12 cellular contexts compared by ENCODE assay signal in the genomic region with DNA sequence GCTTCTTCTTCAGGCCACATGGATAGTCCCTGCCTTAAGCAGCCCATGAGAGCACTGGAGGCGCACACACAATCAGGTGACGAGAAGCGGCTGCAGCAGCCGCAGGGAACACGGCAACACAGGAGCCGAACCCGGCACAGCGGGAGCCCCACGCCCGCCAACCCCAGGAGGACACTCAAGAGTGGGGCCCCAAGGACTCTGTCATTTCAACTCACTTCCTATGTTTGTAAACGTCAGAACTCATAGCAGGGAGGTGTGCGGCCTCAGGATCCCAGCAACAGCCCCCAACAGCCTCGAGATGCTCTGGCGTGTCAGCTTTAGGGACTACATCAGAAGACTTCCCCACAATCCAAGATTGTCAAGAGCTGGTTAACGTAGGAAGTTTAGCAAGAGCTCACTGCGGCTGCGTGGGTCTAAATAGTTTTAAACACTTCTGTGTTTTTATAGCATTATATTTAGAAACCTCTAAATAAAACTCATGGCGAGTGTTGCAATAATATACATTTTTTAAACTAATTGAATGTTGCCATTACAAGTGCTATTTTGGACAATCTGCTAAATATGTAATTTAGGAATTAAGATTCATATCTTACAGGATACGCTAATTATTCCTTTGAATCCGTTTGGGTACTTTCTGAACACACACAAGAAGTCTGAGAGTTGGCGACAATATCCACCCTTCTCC.
A peak's percentile ranks its signal among the peaks of the same experiment; 100 is the strongest.
DNase-seq lines count a peak whose midpoint lies in the region; ATAC-seq, FAIRE-seq and TF ChIP-seq lines count a peak whose summit lies in the region.
"Had no signal": no experiment of that assay in that cellular context is flagged by ENCODE, and none has a peak within 500 bp of the region (broad histone marks: within the 10 kb centered on the region; RNA-seq: fewer than 3 reads in every experiment).

No MANE protein-coding gene starts in this region.

- dilution Hi-C loops in endothelial cell of umbilical vein (cut with MboI; ENCODE audit: extremely low pct_ligation_motif_present, low sequenced_read_pairs): no loop called here

- H3K9me3 ChIP-seq in endothelial cell of umbilical vein (replicated peaks; ENCODE audit: control insufficient read depth, insufficient read depth, low read length) (no peaks in the 10 kb centered on the region), lower lobe of right lung (no peaks in the 10 kb centered on the region), pancreas (no peaks in the 10 kb centered on the region)
- H3K9me3 ChIP-seq: A549, vagina had no signal

- BruUV-seq in endothelial cell of umbilical vein (replicated peaks; lab: Mats Ljungman, UMichigan): no TSS peak

- peaks cover 44% of the 10 kb centered on the region for H3K36me3 Mint-ChIP-seq in stimulated activated memory B cell treated with anti-CD40 and anti-IgM and Interleukin-4, amounts not matched to agents 10 μg/mL and 1 μg/mL and 100 μg/mL, for 72 hours

- no peak for ATAC-seq in stimulated activated memory B cell treated with anti-CD40 and anti-IgM and Interleukin-4, amounts not matched to agents 10 μg/mL and 1 μg/mL and 100 μg/mL, for 72 hours
- no peak for ATAC-seq in GM19328 (IDR thresholded peaks at IDR 0.05; ENCODE audit: unreplicated experiment)
- no peak for ATAC-seq in lower lobe of right lung
- ATAC-seq in pancreas: no peak

- H2AFZ ChIP-seq in endothelial cell of umbilical vein (ENCODE audit: low read depth, low read length): peak overlapping the region; percentile 8

- no peak for TF ChIP-seq CTCF in endothelial cell of umbilical vein (IDR thresholded peaks at IDR 0.05; ENCODE audit: extremely low read depth in 1 of 2, insufficient read depth in 1 of 2, low read depth in 1 of 2, low read length in 2 of 2)
- no peak for TF ChIP-seq CTCF in lower lobe of right lung (IDR thresholded peaks at IDR 0.05)
- TF ChIP-seq CTCF in pancreas (IDR thresholded peaks at IDR 0.05): no peak

- H3K36me3 ChIP-seq in endothelial cell of umbilical vein (ENCODE audit: control insufficient read depth in 2 of 2, extremely low read depth in 1 of 2, insufficient read depth in 2 of 2, low read length in 2 of 2): no peaks in the 10 kb centered on the region
- H3K36me3 ChIP-seq in lower lobe of right lung: no peaks in the 10 kb centered on the region
- H3K36me3 ChIP-seq in pancreas: peaks cover 0 to 3% (median 0%) of the 10 kb centered on the region in 3 donors
- H3K36me3 ChIP-seq: vagina had no signal

- POLR2A ChIA-PET in endothelial cell of umbilical vein (lab: Charles Lee): no interaction called here

- H3K4me2 ChIP-seq in endothelial cell of umbilical vein (ENCODE audit: insufficient read depth, low read length): peak overlapping the region; percentile 46

- H3K79me2 ChIP-seq in endothelial cell of umbilical vein (ENCODE audit: control insufficient read depth, insufficient read depth, low read length): peaks cover 2% of the 10 kb centered on the region

- H3K9ac ChIP-seq in endothelial cell of umbilical vein (replicated peaks; ENCODE audit: extremely low read depth, insufficient read depth, low read length): peak overlapping the region; percentile 33

- peak; percentile 61 for DNase-seq in NCI-H748 (lab: John Stamatoyannopoulos, UW; ENCODE audit: unreplicated experiment)
- DNase-seq in NCI-H748 treated with DMSO at 0.1 percent for 48 hours (lab: John Stamatoyannopoulos, UW): no peak
- DNase-seq in RKO (ENCODE audit: low spot score): peak; percentile 9
- no peak for DNase-seq in endothelial cell of umbilical vein (ENCODE audit: low read depth, low spot score)
- no peak for DNase-seq in lower lobe of right lung
- no peak for DNase-seq in pancreas
- DNase-seq: MM.1S; stimulated activated CD4-positive, alpha-beta T cell treated with anti-CD3 and anti-CD28 coated beads, Interleukin-15, amount 100 ng/mL, for 24 hours had no signal

- no peak for FAIRE-seq in endothelial cell of umbilical vein (lab: Jason Lieb, UNC)
- FAIRE-seq in pancreas (lab: Jason Lieb, UNC): no peak
- FAIRE-seq: A549 had no signal

- no peaks in the 10 kb centered on the region for H3K9me1 ChIP-seq in endothelial cell of umbilical vein (replicated peaks; ENCODE audit: control insufficient read depth, extremely low read depth, insufficient read depth, low read length)

- 91% methylated on average over 21 of the region's 21 CpGs for WGBS in pancreas, 2 donors

- H3K4me3 ChIP-seq in endothelial cell of umbilical vein (replicated peaks in 1 of 3; ENCODE audit: insufficient read depth in 1 of 3, low read depth in 1 of 3, low read length in 3 of 3): peak overlapping the region in 1 of 3 experiments; percentile 14
- no peak overlapping the region for H3K4me3 ChIP-seq in lower lobe of right lung
- no peak overlapping the region for H3K4me3 ChIP-seq in pancreas
- H3K4me3 ChIP-seq: A549, vagina had no signal

- no peaks in the 10 kb centered on the region for H3K27me3 Mint-ChIP-seq in stimulated activated memory B cell treated with anti-CD40 and anti-IgM and Interleukin-4, amounts not matched to agents 10 μg/mL and 1 μg/mL and 100 μg/mL, for 72 hours

- no peak for TF ChIP-seq POLR2A in endothelial cell of umbilical vein (IDR thresholded peaks at IDR 0.05; ENCODE audit: low read depth, low read length)

- H3K27ac Mint-ChIP-seq in stimulated activated memory B cell treated with anti-CD40 and anti-IgM and Interleukin-4, amounts not matched to agents 10 μg/mL and 1 μg/mL and 100 μg/mL, for 72 hours: peak overlapping the region; percentile 86

- intact Hi-C loops in endothelial cell of umbilical vein (cut with micrococcal nuclease) (no loop called here), lower lobe of right lung (cut with DNase I) (no loop called here), pancreas (cut with DNase I) (no loop called here)

- peaks cover 74% of the 10 kb centered on the region for H3K4me1 Mint-ChIP-seq in stimulated activated memory B cell treated with anti-CD40 and anti-IgM and Interleukin-4, amounts not matched to agents 10 μg/mL and 1 μg/mL and 100 μg/mL, for 72 hours

- H3K4me1 ChIP-seq in endothelial cell of umbilical vein (ENCODE audit: control insufficient read depth, extremely low read depth, insufficient read depth, low read length) (peaks cover 44% of the 10 kb centered on the region), lower lobe of right lung (peaks cover 50% of the 10 kb centered on the region), pancreas (no peaks in the 10 kb centered on the region)

- H3K4me3 Mint-ChIP-seq in stimulated activated memory B cell treated with anti-CD40 and anti-IgM and Interleukin-4, amounts not matched to agents 10 μg/mL and 1 μg/mL and 100 μg/mL, for 72 hours: peak overlapping the region; percentile 47

- CTCF ChIA-PET in endothelial cell of umbilical vein (lab: Charles Lee): interaction anchor here (0.9 to 1.2 kb wide), 2 partner anchors 46 to 100 kb away, joined by 3 to 5 read pairs; no protein-coding TSS in a partner anchor

- H3K9me3 Mint-ChIP-seq in stimulated activated memory B cell treated with anti-CD40 and anti-IgM and Interleukin-4, amounts not matched to agents 10 μg/mL and 1 μg/mL and 100 μg/mL, for 72 hours: no peaks in the 10 kb centered on the region

- H3K27me3 ChIP-seq in endothelial cell of umbilical vein (ENCODE audit: control insufficient read depth in 2 of 2, insufficient read depth in 2 of 2, low read length in 2 of 2): no peaks in the 10 kb centered on the region
- H3K27me3 ChIP-seq in lower lobe of right lung (ENCODE audit: low read depth): no peaks in the 10 kb centered on the region
- no peaks in the 10 kb centered on the region for H3K27me3 ChIP-seq in pancreas
- H3K27me3 ChIP-seq: vagina had no signal

- no peaks in the 10 kb centered on the region for H4K20me1 ChIP-seq in endothelial cell of umbilical vein (replicated peaks; ENCODE audit: control insufficient read depth, extremely low read depth, insufficient read depth, low read length)

- H3K27ac ChIP-seq in endothelial cell of umbilical vein (ENCODE audit: insufficient read depth, low read depth, low read length) (peak overlapping the region; percentile 72), lower lobe of right lung (no peak overlapping the region), pancreas (no peak overlapping the region)

TF ChIP-seq in endothelial cell of umbilical vein, 7 proteins besides CTCF, POLR2A, EP300 and RAD21:
- TF ChIP-seq EZH2 (IDR thresholded peaks at IDR 0.05; ENCODE audit: borderline replicate concordance, low read depth, low read length, severe bottlenecking) (no peak), GATA2 (IDR thresholded peaks at IDR 0.05; ENCODE audit: insufficient read depth, insufficient read length, low read depth, low read length) (peak; percentile 19)

Comparison
In these comparisons a context has a peak if more than half of its experiments do, and no peak if none do; other contexts are left out.
1. DNase-seq: peak in NCI-H748 (single experiment) and RKO (single experiment); none in NCI-H748 treated with DMSO at 0.1 percent for 48 hours (single experiment), endothelial cell of umbilical vein (single experiment), lower lobe of right lung (single experiment) and pancreas (0 of 6).